18 cellular contexts compared by ENCODE assay signal in genomic region chr5:10502578-10502977, GRCh38.
"Had no signal": no experiment of that assay in that cellular context is flagged by ENCODE, and none has a peak within 500 bp of the region (broad histone marks: within the 10 kb centered on the region; RNA-seq: fewer than 3 reads in every experiment).

No MANE protein-coding gene starts in this region.

- H3K4me3 Mint-ChIP-seq: activated CD8-positive, alpha-beta T cell treated with anti-CD3 and anti-CD28 coated beads, Interleukin-2, amount 10 ng/mL, durations not matched to agents 7 days and 5 days; activated naive CD8-positive, alpha-beta T cell treated with anti-CD3 and anti-CD28 coated beads, Interleukin-2, amount 50 U/mL, for 24 hours; activated T-helper 1 cell treated with anti-CD3 and anti-CD28 coated beads, Interleukin-12 subunit alpha, Interleukin-12 subunit beta, Interleukin-2, Interleukin-4 antibody, amounts not matched to agents 30 ng/mL and 10 ng/mL and 1 ng/mL, durations not matched to agents 14 hours and 24 hours and 36 hours had no signal

- H3K27ac ChIP-seq: gastrocnemius medialis, prostate gland, right lobe of liver had no signal

- H3K36me3 ChIP-seq: gastrocnemius medialis, heart right ventricle, neutrophil, prostate gland, right lobe of liver had no signal

- H3K9me3 ChIP-seq: gastrocnemius medialis, heart right ventricle, neutrophil, prostate gland, right lobe of liver had no signal

- H3K4me3 ChIP-seq: gastrocnemius medialis, heart right ventricle, prostate gland, right lobe of liver had no signal

- H3K4me1 ChIP-seq: gastrocnemius medialis, prostate gland, right lobe of liver had no signal

- H3K27ac Mint-ChIP-seq: activated CD8-positive, alpha-beta T cell treated with anti-CD3 and anti-CD28 coated beads, Interleukin-2, amount 10 ng/mL, durations not matched to agents 7 days and 5 days; activated naive CD8-positive, alpha-beta T cell treated with anti-CD3 and anti-CD28 coated beads, Interleukin-2, amount 50 U/mL, for 24 hours; activated T-helper 1 cell treated with anti-CD3 and anti-CD28 coated beads, Interleukin-12 subunit alpha, Interleukin-12 subunit beta, Interleukin-2, Interleukin-4 antibody, amounts not matched to agents 30 ng/mL and 10 ng/mL and 1 ng/mL, durations not matched to agents 14 hours and 24 hours and 36 hours had no signal

- DNase-seq: activated CD4-positive, alpha-beta T cell treated with anti-CD3 and anti-CD28 coated beads for 4 hours; activated CD8-positive, alpha-beta memory T cell treated with anti-CD3 and anti-CD28 coated beads, Interleukin-2, amount 50 U/mL, for 48 hours; activated CD8-positive, alpha-beta T cell treated with anti-CD3 and anti-CD28 coated beads, Interleukin-2, amount 10 ng/mL, durations not matched to agents 7 days and 5 days; activated naive CD4-positive, alpha-beta T cell; activated naive CD8-positive, alpha-beta T cell treated with anti-CD3 and anti-CD28 coated beads, Interleukin-2, amount 50 U/mL, for 24 hours; central memory CD4-positive, alpha-beta T cell; cortex of kidney; effector CD8-positive, alpha-beta T cell; gastrocnemius medialis; right lobe of liver; stimulated activated CD4-positive, alpha-beta T cell treated with anti-CD3 and anti-CD28 coated beads, Interleukin-1b, Interleukin-23, amount 100 ng/mL, for 48 hours; stimulated activated naive CD4-positive, alpha-beta T cell treated with Interleukin-2 at 50 U/mL for 16 hours; T-helper 9 cell; trophoblast cell had no signal

- H3K9me3 Mint-ChIP-seq: activated naive CD8-positive, alpha-beta T cell treated with anti-CD3 and anti-CD28 coated beads, Interleukin-2, amount 50 U/mL, for 24 hours; activated T-helper 1 cell treated with anti-CD3 and anti-CD28 coated beads, Interleukin-12 subunit alpha, Interleukin-12 subunit beta, Interleukin-2, Interleukin-4 antibody, amounts not matched to agents 30 ng/mL and 10 ng/mL and 1 ng/mL, durations not matched to agents 14 hours and 24 hours and 36 hours had no signal

- H3K27me3 ChIP-seq: gastrocnemius medialis, heart right ventricle, neutrophil, right lobe of liver had no signal

- ATAC-seq: activated CD8-positive, alpha-beta T cell treated with anti-CD3 and anti-CD28 coated beads, Interleukin-2, amount 10 ng/mL, durations not matched to agents 7 days and 5 days; activated naive CD8-positive, alpha-beta T cell treated with anti-CD3 and anti-CD28 coated beads, Interleukin-2, amount 50 U/mL, for 24 hours; gastrocnemius medialis had no signal
